In genomic region chr17:42980766-42981397, GRCh38 we compare ENCODE assay signal across 8 cellular contexts. TPM values are rescaled to one million over a fixed set of nuclear protein-coding genes. Genes with fewer than 3 reads are reported as not detected.
A peak's percentile ranks its signal among the peaks of the same experiment; 100 is the strongest.
DNase-seq lines count a peak whose midpoint lies in the region; ATAC-seq, FAIRE-seq and TF ChIP-seq lines count a peak whose summit lies in the region.

No MANE protein-coding gene starts in this region.

- peak; percentile 51 for ATAC-seq in HG02852 (IDR thresholded peaks at IDR 0.05; ENCODE audit: unreplicated experiment)
- peak; percentile 74 for ATAC-seq in left lung

- no peaks in the 10 kb centered on the region for H3K9me3 ChIP-seq in left lung

- peak; percentile 58; the same call in 1 of the 2 replicates for TF ChIP-seq POLR2A in GM12892 (IDR thresholded peaks at IDR 0.05; ENCODE audit: low read depth, low read length)

- H3K27ac ChIP-seq in left lung: peak overlapping the region; percentile 75 to 93

- DNase-seq in GM12892 (ENCODE audit: insufficient read length): peak; percentile 60
- peak; percentile 25 for DNase-seq in NCI-H2171 (lab: John Stamatoyannopoulos, UW)
- peak; percentile 36 for DNase-seq in activated CD4-positive, alpha-beta T cell treated with anti-CD3 and anti-CD28 coated beads for 1 hour
- peak; percentile 72 for DNase-seq in cerebellar cortex (ENCODE audit: low spot score)
- peak; percentile 61 to 87 for DNase-seq in left lung
- peak; percentile 56 to 69 for DNase-seq in stimulated activated CD4-positive, alpha-beta T cell treated with anti-CD3 and anti-CD28 coated beads, Interleukin-4, amount 100 ng/mL, for 4 hours
- DNase-seq in KG1 (lab: John Stamatoyannopoulos, UW): no peak

- no peaks in the 10 kb centered on the region for H3K27me3 ChIP-seq in left lung

- intact Hi-C loops in left lung (cut with DNase I): no loop called here

- H3K4me3 ChIP-seq in left lung: peak overlapping the region; percentile 85 to 97

- FAIRE-seq in GM12892 (lab: Jason Lieb, UNC): peak; percentile 83

- H3K36me3 ChIP-seq in left lung: peaks cover 0 to 10% of the 10 kb centered on the region in 2 donors

- H3K4me1 ChIP-seq in left lung: peaks cover 15 to 54% of the 10 kb centered on the region in 2 donors

- no peak for TF ChIP-seq CTCF in left lung (IDR thresholded peaks at IDR 0.05)

RNA-seq across cellular contexts. Expression of gene RUNDC1, which starts 0.5 kb away (rescaled TPM):
- polyA plus RNA-seq in GM12892 (2012; ENCODE audit: missing spikeins): 10.7 TPM
- 10 to 100 TPM; 14.9 to 16.9 TPM for total RNA-seq in left lung

RNA-seq across cellular contexts. Expression of gene PTGES3L, which starts 1.0 kb away (rescaled TPM):
- 9.1 TPM for polyA plus RNA-seq in GM12892 (2012; ENCODE audit: missing spikeins)
- total RNA-seq in left lung: under 1 TPM; 0.26 to 0.65 TPM

RNA-seq across cellular contexts. Expression of gene AARSD1, which starts 16.6 kb away (rescaled TPM):
- 49.5 TPM for polyA plus RNA-seq in GM12892 (2012; ENCODE audit: missing spikeins)
- total RNA-seq in left lung: 10 to 100 TPM; 27.5 to 34.7 TPM

RNA-seq across cellular contexts. Expression of gene RPL27, which starts 17.3 kb away (rescaled TPM):
- 5,459 TPM for polyA plus RNA-seq in GM12892 (2012; ENCODE audit: missing spikeins)
- total RNA-seq in left lung: 100 to 1,000 TPM; 842 to 909 TPM

RNA-seq across cellular contexts. Expression of gene IFI35, which starts 25.7 kb away (rescaled TPM):
- 64.3 TPM for polyA plus RNA-seq in GM12892 (2012; ENCODE audit: missing spikeins)
- 10 to 100 TPM; 39.0 to 41.5 TPM for total RNA-seq in left lung
